ENCODE assay signal across 7 cellular contexts in the genomic region with DNA sequence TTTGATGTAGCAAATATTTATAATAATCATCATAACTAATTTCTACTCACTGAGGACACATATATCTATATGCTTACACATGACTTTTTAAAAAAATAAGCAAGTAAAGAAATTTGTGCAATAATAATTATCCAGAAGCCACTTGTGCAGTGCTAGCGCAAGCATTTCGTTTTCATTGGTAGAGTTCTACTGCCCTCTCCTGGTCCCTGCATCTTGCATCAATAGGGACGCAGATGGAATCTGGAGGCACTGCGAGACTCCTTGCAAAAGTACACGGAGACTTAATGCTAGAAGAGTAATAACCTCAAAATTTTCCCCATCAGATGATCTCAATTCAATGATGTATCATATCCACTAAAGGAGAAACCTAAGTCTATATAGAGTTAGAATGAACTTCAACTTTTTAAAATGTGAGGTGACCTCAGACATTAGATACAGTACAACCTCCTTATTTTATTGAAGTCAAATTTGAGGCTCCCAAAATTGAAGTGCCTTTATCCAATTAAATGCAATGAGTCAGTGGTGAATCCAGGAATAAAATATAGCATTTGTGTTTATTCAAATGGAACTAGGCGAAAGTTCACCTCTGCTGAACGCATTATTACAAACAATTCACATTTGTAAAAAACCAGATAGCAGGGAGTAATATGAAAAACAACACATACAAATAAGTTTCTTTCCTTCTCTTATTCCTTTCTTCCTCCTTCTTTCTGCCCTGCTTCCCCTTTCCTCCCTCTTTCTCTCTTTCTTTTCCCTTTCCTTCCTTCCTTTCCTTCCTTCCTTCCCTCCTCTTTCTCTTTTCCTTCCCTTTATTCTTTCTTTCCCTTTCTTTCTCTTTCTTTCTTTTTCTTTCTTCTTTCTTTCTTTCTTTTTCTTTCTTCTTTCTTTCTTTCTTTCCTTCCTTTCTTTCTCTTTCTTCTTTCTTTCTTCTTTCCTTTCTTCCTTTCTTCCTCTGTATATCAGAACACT.
DNase-seq lines count a peak whose midpoint lies in the region; ATAC-seq, FAIRE-seq and TF ChIP-seq lines count a peak whose summit lies in the region.

No MANE protein-coding gene starts in this region.

- H3K9me2 ChIP-seq in GM23338 (ENCODE audit: insufficient read depth) = no peaks in the 10 kb centered on the region

- FAIRE-seq in RCC 7860 (lab: Jason Lieb, UNC) = peak; percentile 4

- H3K4me2 ChIP-seq in GM23338 = no peak overlapping the region

- no peaks in the 10 kb centered on the region for H3K4me1 Mint-ChIP-seq in GM23338

- H3K36me3 Mint-ChIP-seq in GM23338 (ENCODE audit: low read depth) = no peaks in the 10 kb centered on the region

- H3K9me3 ChIP-seq in left ventricle myocardium inferior (replicated peaks) = no peaks in the 10 kb centered on the region

- H2AFZ ChIP-seq in GM23338 = no peak overlapping the region

- H4K20me1 ChIP-seq in GM23338 (replicated peaks; ENCODE audit: insufficient read depth) = no peaks in the 10 kb centered on the region

- H3K27ac ChIP-seq in GM23338 (ENCODE audit: low read depth) (no peak overlapping the region), left ventricle myocardium inferior (replicated peaks) (no peak overlapping the region)

- no peak overlapping the region for H3K4me3 ChIP-seq in GM12864 (ENCODE audit: low read depth, low read length)
- no peak overlapping the region for H3K4me3 ChIP-seq in GM23338
- H3K4me3 ChIP-seq in left ventricle myocardium inferior = no peak overlapping the region

- H3K36me3 ChIP-seq in GM23338 (ENCODE audit: insufficient read depth) (no peaks in the 10 kb centered on the region), left ventricle myocardium inferior (no peaks in the 10 kb centered on the region)

- no peaks in the 10 kb centered on the region for H3K79me2 ChIP-seq in GM23338 (replicated peaks; ENCODE audit: insufficient read depth)

- no peak overlapping the region for H3K27ac Mint-ChIP-seq in GM23338

- DNase-seq in GM12864 (ENCODE audit: low read depth) (peak; percentile 19), GM23338 (ENCODE audit: low spot score) (peak; percentile 86), Kasumi-1 (lab: John Stamatoyannopoulos, UW) (peak; percentile 81 to 84), RCC 7860 (ENCODE audit: low spot score) (peak; percentile 24), left ventricle myocardium inferior (no peak), renal cortical epithelial cell (ENCODE audit: low read depth) (peak; percentile 81)
- peak; percentile 2 for DNase-seq in activated naive CD8-positive, alpha-beta T cell treated with anti-CD3 and anti-CD28 coated beads, Interleukin-2, amount 50 U/mL, for 16 hours (ENCODE audit: low read depth, low spot score)

- H3F3A ChIP-seq in GM23338 (replicated peaks; ENCODE audit: low read depth) = no peaks in the 10 kb centered on the region

- H3K9me3 Mint-ChIP-seq in GM23338 = no peaks in the 10 kb centered on the region

- no peak overlapping the region for H3K4me3 Mint-ChIP-seq in GM23338

- H3K27me3 ChIP-seq in GM23338 (ENCODE audit: insufficient read depth) (no peaks in the 10 kb centered on the region), left ventricle myocardium inferior (ENCODE audit: low read depth) (no peaks in the 10 kb centered on the region)

- H3K27me3 Mint-ChIP-seq in GM23338 (ENCODE audit: insufficient read depth, low read depth, poor library complexity) = no peaks in the 10 kb centered on the region

- peak; percentile 84 for ATAC-seq in GM23338

- intact Hi-C loops in left ventricle myocardium inferior (cut with micrococcal nuclease) = loop anchor here (5.0 to 10.0 kb wide), 2 partner anchors 1158 to 1505 kb away; no protein-coding TSS in a partner anchor

- H3K4me1 ChIP-seq in GM23338 (ENCODE audit: insufficient read depth) (no peaks in the 10 kb centered on the region), left ventricle myocardium inferior (no peaks in the 10 kb centered on the region)

- TF ChIP-seq CTCF in GM12864 (IDR thresholded peaks at IDR 0.05; ENCODE audit: low read depth, low read length, missing control alignments) (peak; percentile 70), GM23338 (conservative IDR thresholded peaks at IDR 0.05; ENCODE audit: low read depth in 2 of 2) (peak; percentile 91 to 93), left ventricle myocardium inferior (IDR thresholded peaks at IDR 0.05; ENCODE audit: borderline replicate concordance) (peak; percentile 91)

TF ChIP-seq in GM23338, 12 proteins besides CTCF, POLR2A, EP300 and RAD21 (continues in another document):
- no peak for TF ChIP-seq CREB1 (CRISPR knock-in tag; IDR thresholded peaks at IDR 0.05; ENCODE audit: low read depth)
- no peak for TF ChIP-seq JUNB (IDR thresholded peaks at IDR 0.05; ENCODE audit: unreplicated experiment)
- TF ChIP-seq, protein P1, sequence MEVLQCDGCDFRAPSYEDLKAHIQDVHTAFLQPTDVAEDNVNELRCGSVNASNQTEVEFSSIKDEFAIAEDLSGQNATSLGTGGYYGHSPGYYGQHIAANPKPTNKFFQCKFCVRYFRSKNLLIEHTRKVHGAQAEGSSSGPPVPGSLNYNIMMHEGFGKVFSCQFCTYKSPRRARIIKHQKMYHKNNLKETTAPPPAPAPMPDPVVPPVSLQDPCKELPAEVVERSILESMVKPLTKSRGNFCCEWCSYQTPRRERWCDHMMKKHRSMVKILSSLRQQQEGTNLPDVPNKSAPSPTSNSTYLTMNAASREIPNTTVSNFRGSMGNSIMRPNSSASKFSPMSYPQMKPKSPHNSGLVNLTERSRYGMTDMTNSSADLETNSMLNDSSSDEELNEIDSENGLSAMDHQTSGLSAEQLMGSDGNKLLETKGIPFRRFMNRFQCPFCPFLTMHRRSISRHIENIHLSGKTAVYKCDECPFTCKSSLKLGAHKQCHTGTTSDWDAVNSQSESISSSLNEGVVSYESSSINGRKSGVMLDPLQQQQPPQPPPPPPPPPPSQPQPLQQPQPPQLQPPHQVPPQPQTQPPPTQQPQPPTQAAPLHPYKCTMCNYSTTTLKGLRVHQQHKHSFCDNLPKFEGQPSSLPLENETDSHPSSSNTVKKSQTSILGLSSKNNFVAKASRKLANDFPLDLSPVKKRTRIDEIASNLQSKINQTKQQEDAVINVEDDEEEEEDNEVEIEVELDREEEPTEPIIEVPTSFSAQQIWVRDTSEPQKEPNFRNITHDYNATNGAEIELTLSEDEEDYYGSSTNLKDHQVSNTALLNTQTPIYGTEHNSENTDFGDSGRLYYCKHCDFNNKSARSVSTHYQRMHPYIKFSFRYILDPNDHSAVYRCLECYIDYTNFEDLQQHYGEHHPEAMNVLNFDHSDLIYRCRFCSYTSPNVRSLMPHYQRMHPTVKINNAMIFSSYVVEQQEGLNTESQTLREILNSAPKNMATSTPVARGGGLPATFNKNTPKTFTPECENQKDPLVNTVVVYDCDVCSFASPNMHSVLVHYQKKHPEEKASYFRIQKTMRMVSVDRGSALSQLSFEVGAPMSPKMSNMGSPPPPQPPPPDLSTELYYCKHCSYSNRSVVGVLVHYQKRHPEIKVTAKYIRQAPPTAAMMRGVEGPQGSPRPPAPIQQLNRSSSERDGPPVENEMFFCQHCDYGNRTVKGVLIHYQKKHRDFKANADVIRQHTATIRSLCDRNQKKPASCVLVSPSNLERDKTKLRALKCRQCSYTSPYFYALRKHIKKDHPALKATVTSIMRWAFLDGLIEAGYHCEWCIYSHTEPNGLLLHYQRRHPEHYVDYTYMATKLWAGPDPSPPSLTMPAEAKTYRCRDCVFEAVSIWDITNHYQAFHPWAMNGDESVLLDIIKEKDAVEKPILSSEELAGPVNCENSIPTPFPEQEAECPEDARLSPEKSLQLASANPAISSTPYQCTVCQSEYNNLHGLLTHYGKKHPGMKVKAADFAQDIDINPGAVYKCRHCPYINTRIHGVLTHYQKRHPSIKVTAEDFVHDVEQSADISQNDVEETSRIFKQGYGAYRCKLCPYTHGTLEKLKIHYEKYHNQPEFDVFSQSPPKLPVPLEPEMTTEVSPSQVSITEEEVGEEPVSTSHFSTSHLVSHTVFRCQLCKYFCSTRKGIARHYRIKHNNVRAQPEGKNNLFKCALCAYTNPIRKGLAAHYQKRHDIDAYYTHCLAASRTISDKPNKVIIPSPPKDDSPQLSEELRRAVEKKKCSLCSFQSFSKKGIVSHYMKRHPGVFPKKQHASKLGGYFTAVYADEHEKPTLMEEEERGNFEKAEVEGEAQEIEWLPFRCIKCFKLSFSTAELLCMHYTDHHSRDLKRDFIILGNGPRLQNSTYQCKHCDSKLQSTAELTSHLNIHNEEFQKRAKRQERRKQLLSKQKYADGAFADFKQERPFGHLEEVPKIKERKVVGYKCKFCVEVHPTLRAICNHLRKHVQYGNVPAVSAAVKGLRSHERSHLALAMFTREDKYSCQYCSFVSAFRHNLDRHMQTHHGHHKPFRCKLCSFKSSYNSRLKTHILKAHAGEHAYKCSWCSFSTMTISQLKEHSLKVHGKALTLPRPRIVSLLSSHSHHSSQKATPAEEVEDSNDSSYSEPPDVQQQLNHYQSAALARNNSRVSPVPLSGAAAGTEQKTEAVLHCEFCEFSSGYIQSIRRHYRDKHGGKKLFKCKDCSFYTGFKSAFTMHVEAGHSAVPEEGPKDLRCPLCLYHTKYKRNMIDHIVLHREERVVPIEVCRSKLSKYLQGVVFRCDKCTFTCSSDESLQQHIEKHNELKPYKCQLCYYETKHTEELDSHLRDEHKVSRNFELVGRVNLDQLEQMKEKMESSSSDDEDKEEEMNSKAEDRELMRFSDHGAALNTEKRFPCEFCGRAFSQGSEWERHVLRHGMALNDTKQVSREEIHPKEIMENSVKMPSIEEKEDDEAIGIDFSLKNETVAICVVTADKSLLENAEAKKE (CRISPR knock-in tag; IDR thresholded peaks at IDR 0.05) = no peak
- TF ChIP-seq ZNF331 (CRISPR knock-in tag; IDR thresholded peaks at IDR 0.05; ENCODE audit: low read depth) = no peak
- TF ChIP-seq NANOG (IDR thresholded peaks at IDR 0.05; ENCODE audit: borderline replicate concordance) = no peak
- TF ChIP-seq STAT1 (IDR thresholded peaks at IDR 0.05; ENCODE audit: unreplicated experiment) = no peak
- TF ChIP-seq POLR2AphosphoS5 (IDR thresholded peaks at IDR 0.05; ENCODE audit: low read depth) = no peak
- TF ChIP-seq EZH2phosphoT487 (IDR thresholded peaks at IDR 0.05; ENCODE audit: unreplicated experiment) = no peak
- TF ChIP-seq, protein P2, sequence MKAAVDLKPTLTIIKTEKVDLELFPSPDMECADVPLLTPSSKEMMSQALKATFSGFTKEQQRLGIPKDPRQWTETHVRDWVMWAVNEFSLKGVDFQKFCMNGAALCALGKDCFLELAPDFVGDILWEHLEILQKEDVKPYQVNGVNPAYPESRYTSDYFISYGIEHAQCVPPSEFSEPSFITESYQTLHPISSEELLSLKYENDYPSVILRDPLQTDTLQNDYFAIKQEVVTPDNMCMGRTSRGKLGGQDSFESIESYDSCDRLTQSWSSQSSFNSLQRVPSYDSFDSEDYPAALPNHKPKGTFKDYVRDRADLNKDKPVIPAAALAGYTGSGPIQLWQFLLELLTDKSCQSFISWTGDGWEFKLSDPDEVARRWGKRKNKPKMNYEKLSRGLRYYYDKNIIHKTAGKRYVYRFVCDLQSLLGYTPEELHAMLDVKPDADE (IDR thresholded peaks at IDR 0.05) = no peak
